ENCODE assay signal across 13 cellular contexts in the genomic region with DNA sequence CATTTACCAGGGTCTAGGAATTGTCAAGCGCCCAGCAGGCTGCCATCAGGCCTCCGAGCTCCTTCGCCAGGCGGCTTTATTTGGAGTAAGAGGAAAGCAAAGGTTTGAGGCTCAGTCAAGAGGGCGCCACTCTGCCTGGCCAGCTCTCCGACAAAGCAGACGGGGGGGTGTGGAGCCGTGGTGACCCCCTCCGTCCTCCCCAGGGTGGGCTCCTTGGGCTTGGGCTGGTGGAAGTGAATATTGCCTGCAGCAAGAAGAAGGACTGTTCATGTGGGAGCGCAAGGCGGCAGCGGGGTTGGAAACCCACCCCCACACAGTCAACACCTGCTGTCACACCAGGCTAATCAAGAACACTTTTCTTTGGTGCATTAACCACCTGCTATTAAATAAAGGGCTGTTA. TPM values are rescaled to one million over a fixed set of nuclear protein-coding genes. Genes with fewer than 3 reads are reported as not detected.
DNase-seq lines count a peak whose midpoint lies in the region; ATAC-seq and TF ChIP-seq lines count a peak whose summit lies in the region.
"Had no signal": no experiment of that assay in that cellular context is flagged by ENCODE, and none has a peak within 500 bp of the region (broad histone marks: within the 10 kb centered on the region; RNA-seq: fewer than 3 reads in every experiment).

No MANE protein-coding gene starts in this region.

- peaks cover 0 to 36% (median 3%) of the 10 kb centered on the region in 4 donors for H3K36me3 ChIP-seq in right lobe of liver
- peaks cover 18 to 28% of the 10 kb centered on the region in 2 experiments for H3K36me3 ChIP-seq in mesenchymal stem cell (ENCODE audit: control insufficient read depth in 1 of 2, insufficient read depth in 2 of 2, low read depth in 1 of 2, low read length in 2 of 2)
- H3K36me3 ChIP-seq: transverse colon had no signal

- H4K91ac ChIP-seq in mesenchymal stem cell (ENCODE audit: low read length): no peak overlapping the region

- no peak overlapping the region for H3K9ac ChIP-seq in mesenchymal stem cell (ENCODE audit: low read length)

- no peak overlapping the region for H2AFZ ChIP-seq in mesenchymal stem cell (ENCODE audit: low read depth, low read length)

- no peak overlapping the region for H3K14ac ChIP-seq in mesenchymal stem cell (ENCODE audit: low read length in 2 of 2)

- intact Hi-C loops in right lobe of liver (cut with DNase I): no loop called here
- intact Hi-C loops in CD4-positive, alpha-beta T cell (cut with DNase I, micrococcal nuclease): no loop called here
- intact Hi-C loops in activated CD8-positive, alpha-beta T cell treated with anti-CD3 and anti-CD28 coated beads for 36 hours (cut with micrococcal nuclease): no loop called here

- WGBS in right lobe of liver (ENCODE audit: insufficient coverage, low coverage, low lambda C conversion rate, missing lambda C conversion rate): 29% methylated on average over 7 of the region's 12 CpGs
- 87% methylated on average over 9 of the region's 12 CpGs for WGBS in mesenchymal stem cell

- no peaks in the 10 kb centered on the region for H3K27me3 ChIP-seq in right lobe of liver
- H3K27me3 ChIP-seq in mesenchymal stem cell (ENCODE audit: control insufficient read depth in 1 of 2, insufficient read depth in 1 of 2, low read length in 2 of 2): no peaks in the 10 kb centered on the region
- H3K27me3 ChIP-seq in CD4-positive, alpha-beta T cell (ENCODE audit: control insufficient read depth, insufficient read depth, low read length): no peaks in the 10 kb centered on the region
- H3K27me3 ChIP-seq: transverse colon had no signal

- H2AK5ac ChIP-seq in mesenchymal stem cell (ENCODE audit: low read length, severe bottlenecking): no peak overlapping the region

- no peaks in the 10 kb centered on the region for H3K4me1 Mint-ChIP-seq in CD4-positive, alpha-beta T cell (ENCODE audit: low read depth)
- no peaks in the 10 kb centered on the region for H3K4me1 Mint-ChIP-seq in activated CD8-positive, alpha-beta T cell treated with anti-CD3 and anti-CD28 coated beads for 36 hours (ENCODE audit: low read depth)

- no peak overlapping the region for H3K4ac ChIP-seq in mesenchymal stem cell (ENCODE audit: low read depth in 1 of 2, low read length in 2 of 2)

- no peaks in the 10 kb centered on the region for H3K27me3 Mint-ChIP-seq in CD4-positive, alpha-beta T cell
- H3K27me3 Mint-ChIP-seq in activated CD8-positive, alpha-beta T cell treated with anti-CD3 and anti-CD28 coated beads for 36 hours: no peaks in the 10 kb centered on the region

- H3K27ac ChIP-seq in C4-2B (peak overlapping the region; percentile 49), right lobe of liver (peak overlapping the region; percentile 66 to 96 (median 66)), mesenchymal stem cell (ENCODE audit: low read length, poor library complexity, severe bottlenecking) (no peak overlapping the region)
- H3K27ac ChIP-seq in CD4-positive, alpha-beta T cell (ENCODE audit: low read depth, low read length): no peak overlapping the region
- H3K27ac ChIP-seq: transverse colon had no signal

- H2BK120ac ChIP-seq in mesenchymal stem cell (ENCODE audit: low read depth, low read length): no peak overlapping the region

- TF ChIP-seq CTCF in C4-2B (conservative IDR thresholded peaks at IDR 0.05) (no peak), right lobe of liver (IDR thresholded peaks at IDR 0.05) (no peak)
- no peak for TF ChIP-seq CTCF in CD4-positive, alpha-beta T cell (IDR thresholded peaks at IDR 0.05)
- TF ChIP-seq CTCF in activated CD8-positive, alpha-beta T cell treated with anti-CD3 and anti-CD28 coated beads for 36 hours (IDR thresholded peaks at IDR 0.05): no peak

- H2BK12ac ChIP-seq in mesenchymal stem cell (ENCODE audit: low read length in 2 of 2): no peak overlapping the region

- no peak overlapping the region for H3K23ac ChIP-seq in mesenchymal stem cell (ENCODE audit: low read length in 2 of 2)

- H3K4me3 Mint-ChIP-seq in CD4-positive, alpha-beta T cell: no peak overlapping the region
- no peak overlapping the region for H3K4me3 Mint-ChIP-seq in activated CD8-positive, alpha-beta T cell treated with anti-CD3 and anti-CD28 coated beads for 36 hours

- H3K9me3 ChIP-seq in right lobe of liver (no peaks in the 10 kb centered on the region), mesenchymal stem cell (ENCODE audit: control insufficient read depth, low read length) (no peaks in the 10 kb centered on the region)
- no peaks in the 10 kb centered on the region for H3K9me3 ChIP-seq in CD4-positive, alpha-beta T cell (ENCODE audit: control insufficient read depth, low read length)
- H3K9me3 ChIP-seq: transverse colon had no signal

- H3K79me1 ChIP-seq in mesenchymal stem cell (replicated peaks; ENCODE audit: low read length, poor library complexity, severe bottlenecking): peaks cover 31% of the 10 kb centered on the region

- no peaks in the 10 kb centered on the region for H3K9me3 Mint-ChIP-seq in CD4-positive, alpha-beta T cell
- no peaks in the 10 kb centered on the region for H3K9me3 Mint-ChIP-seq in activated CD8-positive, alpha-beta T cell treated with anti-CD3 and anti-CD28 coated beads for 36 hours
- H3K9me3 Mint-ChIP-seq: activated T-helper 2 cell treated with anti-CD3 and anti-CD28 coated beads, Interferon-gamma antibody, Interleukin-2, Interleukin-4, amounts not matched to agents 10 μg/mL and 5 μg/mL and 100 μg/mL, durations not matched to agents 14 hours and 24 hours and 36 hours had no signal

- TF ChIP-seq POLR2A in right lobe of liver (IDR thresholded peaks at IDR 0.05): no peak

- peak in 1 of 4 donors; percentile 0 for ATAC-seq in right lobe of liver
- no peak for ATAC-seq in CD4-positive, alpha-beta T cell (ENCODE audit: poor library complexity)
- no peak for ATAC-seq in GM21737 (IDR thresholded peaks at IDR 0.05; ENCODE audit: unreplicated experiment)
- no peak for ATAC-seq in activated CD8-positive, alpha-beta T cell treated with anti-CD3 and anti-CD28 coated beads for 36 hours

- POLR2A ChIA-PET in CD4-positive, alpha-beta T cell (lab: Charles Lee): interaction anchor here (1.1 kb wide), 1 partner anchor 10 kb away, joined by 4 read pairs; no protein-coding TSS in a partner anchor
- POLR2A ChIA-PET in activated CD8-positive, alpha-beta T cell treated with anti-CD3 and anti-CD28 coated beads for 36 hours (lab: Charles Lee): no interaction called here

- no peak overlapping the region for H3K18ac ChIP-seq in mesenchymal stem cell (ENCODE audit: low read depth in 1 of 2, low read length in 2 of 2)

- H4K8ac ChIP-seq in mesenchymal stem cell (ENCODE audit: low read length): no peak overlapping the region

- peaks cover 0 to 68% (median 31%) of the 10 kb centered on the region in 4 donors for H3K4me1 ChIP-seq in right lobe of liver
- H3K4me1 ChIP-seq in mesenchymal stem cell (ENCODE audit: control insufficient read depth, insufficient read depth, low read depth, low read length): no peaks in the 10 kb centered on the region

- no peak overlapping the region for H3K4me2 ChIP-seq in mesenchymal stem cell (ENCODE audit: low read length, poor library complexity, severe bottlenecking)

- no peak overlapping the region for H3K27ac Mint-ChIP-seq in CD4-positive, alpha-beta T cell
- no peak overlapping the region for H3K27ac Mint-ChIP-seq in activated CD8-positive, alpha-beta T cell treated with anti-CD3 and anti-CD28 coated beads for 36 hours
- H3K27ac Mint-ChIP-seq: activated T-helper 2 cell treated with anti-CD3 and anti-CD28 coated beads, Interferon-gamma antibody, Interleukin-2, Interleukin-4, amounts not matched to agents 10 μg/mL and 5 μg/mL and 100 μg/mL, durations not matched to agents 14 hours and 24 hours and 36 hours had no signal

- H3K4me3 ChIP-seq in right lobe of liver: peak overlapping the region in 2 of 3 donors; percentile 81 to 93
- H3K4me3 ChIP-seq in mesenchymal stem cell (ENCODE audit: insufficient read depth in 1 of 2, low read depth in 1 of 2, low read length in 2 of 2): no peak overlapping the region
- H3K4me3 ChIP-seq: transverse colon had no signal

- DNase-seq in NCI-H1436 treated with DMSO at 0.1 percent for 48 hours (lab: John Stamatoyannopoulos, UW) (peak; percentile 96), NCI-H69 (lab: John Stamatoyannopoulos, UW) (peak; percentile 95), right lobe of liver (peak in 1 of 3 donors; percentile 46), mesenchymal stem cell (no peak)
- DNase-seq in CD4-positive, alpha-beta T cell: no peak
- no peak for DNase-seq in activated CD8-positive, alpha-beta T cell treated with anti-CD3 and anti-CD28 coated beads for 36 hours
- DNase-seq: ACHN; activated CD4-positive, alpha-beta T cell treated with anti-CD3 and anti-CD28 coated beads, Interleukin-2, amount 50 U/mL, for 48 hours; mesendoderm; transverse colon had no signal

- CTCF ChIA-PET in CD4-positive, alpha-beta T cell (lab: Charles Lee): no interaction called here
- CTCF ChIA-PET in activated CD8-positive, alpha-beta T cell treated with anti-CD3 and anti-CD28 coated beads for 36 hours (lab: Charles Lee): no interaction called here

- H3K36me3 Mint-ChIP-seq in CD4-positive, alpha-beta T cell (ENCODE audit: low read depth): no peaks in the 10 kb centered on the region
- no peaks in the 10 kb centered on the region for H3K36me3 Mint-ChIP-seq in activated CD8-positive, alpha-beta T cell treated with anti-CD3 and anti-CD28 coated beads for 36 hours (ENCODE audit: low read depth)

- no peak overlapping the region for H2BK5ac ChIP-seq in mesenchymal stem cell (ENCODE audit: low read depth, low read length, poor library complexity, severe bottlenecking)

- no peak overlapping the region for H2BK15ac ChIP-seq in mesenchymal stem cell (ENCODE audit: low read depth, poor library complexity, severe bottlenecking)

RNA-seq across cellular contexts. Expression of gene EPHX1, which starts 14.6 kb away (rescaled TPM):
- total RNA-seq in right lobe of liver: 1,000 to 10,000 TPM in 3 of 6 experiments, 100 to 1,000 TPM in 3; 331 to 4,402 (median 1,032) TPM
- 58.9 TPM for polyA plus RNA-seq in mesenchymal stem cell (2013, experiment 1 of 2)
- 59.0 TPM for polyA plus RNA-seq in mesenchymal stem cell (2013, experiment 2 of 2)
- total RNA-seq in CD4-positive, alpha-beta T cell: under 1 TPM; 0.34 to 0.47 TPM
- 1 to 10 TPM; 2.1 to 3.6 TPM for total RNA-seq in activated CD8-positive, alpha-beta T cell treated with anti-CD3 and anti-CD28 coated beads for 36 hours

RNA-seq across cellular contexts. Expression of gene SRP9, which starts 46.9 kb away (rescaled TPM):
- total RNA-seq in right lobe of liver: 100 to 1,000 TPM; 132 to 150 (median 141) TPM
- 196 TPM for polyA plus RNA-seq in mesenchymal stem cell (2013, experiment 1 of 2)
- polyA plus RNA-seq in mesenchymal stem cell (2013, experiment 2 of 2): 205 TPM
- 10 to 100 TPM; 63.7 to 69.8 TPM for total RNA-seq in CD4-positive, alpha-beta T cell
- 100 to 1,000 TPM; 275 to 304 TPM for total RNA-seq in activated CD8-positive, alpha-beta T cell treated with anti-CD3 and anti-CD28 coated beads for 36 hours

RNA-seq across cellular contexts. Expression of gene TMEM63A, which starts 57.7 kb away (rescaled TPM):
- 10 to 100 TPM; 32.1 to 81.5 (median 44.9) TPM for total RNA-seq in right lobe of liver
- 27.0 TPM for polyA plus RNA-seq in mesenchymal stem cell (2013, experiment 1 of 2)
- polyA plus RNA-seq in mesenchymal stem cell (2013, experiment 2 of 2): 24.8 TPM
- total RNA-seq in CD4-positive, alpha-beta T cell: 100 to 1,000 TPM; 199 to 204 TPM
- 10 to 100 TPM; 51.4 to 54.6 TPM for total RNA-seq in activated CD8-positive, alpha-beta T cell treated with anti-CD3 and anti-CD28 coated beads for 36 hours

Comparison
In these comparisons a context has a peak if more than half of its experiments do, and no peak if none do; other contexts are left out.
1. H3K27ac ChIP-seq: peak in C4-2B (single experiment) and right lobe of liver (3 of 3); none in mesenchymal stem cell (single experiment) and CD4-positive, alpha-beta T cell (single experiment).
2. DNase-seq: peak in NCI-H1436 treated with DMSO at 0.1 percent for 48 hours (single experiment) and NCI-H69 (single experiment); none in mesenchymal stem cell (single experiment), CD4-positive, alpha-beta T cell (0 of 10) and activated CD8-positive, alpha-beta T cell treated with anti-CD3 and anti-CD28 coated beads for 36 hours (single experiment).
3. H3K4me3 ChIP-seq: peak in right lobe of liver (2 of 3); none in mesenchymal stem cell (0 of 2).
4. RNA of gene EPHX1, which starts 14.6 kb away (total RNA-seq): 331 to 4,402 TPM in right lobe of liver; 2.1 to 3.6 TPM in activated CD8-positive, alpha-beta T cell treated with anti-CD3 and anti-CD28 coated beads for 36 hours and 0.34 to 0.47 TPM in CD4-positive, alpha-beta T cell; every median in the first group is over 10 times any median in the second.